ENCODE assay signal across 13 cellular contexts in the genomic region with DNA sequence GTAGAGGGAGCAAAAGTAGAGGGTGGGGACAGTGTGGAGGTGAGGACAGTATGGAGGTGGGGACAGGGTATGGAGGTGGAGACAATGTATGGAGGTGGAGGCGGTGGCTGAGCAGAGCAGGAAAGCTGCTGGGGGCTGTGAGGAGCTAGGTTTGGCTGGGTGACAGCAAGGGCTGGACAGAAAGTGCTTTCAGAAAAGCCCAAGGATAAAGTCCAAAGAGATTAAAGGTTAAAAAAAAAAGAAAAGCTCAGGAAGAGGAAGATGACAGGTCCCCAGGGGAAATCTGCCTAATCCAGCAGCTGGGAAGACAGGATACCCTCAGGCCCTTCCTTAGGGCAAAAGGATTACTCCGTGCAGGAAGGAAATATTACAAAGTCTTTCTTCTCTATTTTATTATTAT. TPM values are rescaled to one million over a fixed set of nuclear protein-coding genes. Genes with fewer than 3 reads are reported as not detected.
DNase-seq lines count a peak whose midpoint lies in the region; FAIRE-seq and TF ChIP-seq lines count a peak whose summit lies in the region.
"Had no signal": no experiment of that assay in that cellular context is flagged by ENCODE, and none has a peak within 500 bp of the region (broad histone marks: within the 10 kb centered on the region; RNA-seq: fewer than 3 reads in every experiment).

No MANE protein-coding gene starts in this region.

- no peaks in the 10 kb centered on the region for H3K9me3 Mint-ChIP-seq in activated naive CD4-positive, alpha-beta T cell treated with anti-CD3 and anti-CD28 coated beads, Interleukin-2, amount 50 U/mL, for 24 hours
- no peaks in the 10 kb centered on the region for H3K9me3 Mint-ChIP-seq in endothelial cell (ENCODE audit: unreplicated experiment)

- H3K27me3 ChIP-seq in small intestine (ENCODE audit: control insufficient read depth in 2 of 2, insufficient read depth in 2 of 2, low read length in 2 of 2) = no peaks in the 10 kb centered on the region
- H3K27me3 ChIP-seq: SJCRH30 had no signal

- H3K36me3 Mint-ChIP-seq in activated naive CD4-positive, alpha-beta T cell treated with anti-CD3 and anti-CD28 coated beads, Interleukin-2, amount 50 U/mL, for 24 hours = peaks cover 4% of the 10 kb centered on the region
- peaks cover 24% of the 10 kb centered on the region for H3K36me3 Mint-ChIP-seq in endothelial cell (ENCODE audit: low read depth, unreplicated experiment)

- WGBS in small intestine, 3 donors = 11 to 53% (median 30%) methylated on average over 2 of the region's 2 CpGs

- DNase-seq in activated naive CD4-positive, alpha-beta T cell (lab: John Stamatoyannopoulos, UW) = no peak
- peak; percentile 23 for DNase-seq in RPMI7951 (ENCODE audit: low read depth)
- DNase-seq in endothelial cell (ENCODE audit: low spot score) = no peak
- DNase-seq in small intestine = peak; percentile 85
- DNase-seq in SW 1271 (lab: John Stamatoyannopoulos, UW) = no peak
- DNase-seq in Kasumi-1 (lab: John Stamatoyannopoulos, UW) = no peak
- no peak for DNase-seq in CD1c-positive myeloid dendritic cell (ENCODE audit: extremely low spot score)
- DNase-seq: DMS79 treated with DMSO at 0.1 percent for 48 hours, mesenchymal stem cell, MV-4-11, SJCRH30 had no signal

- no peak overlapping the region for H3K27ac Mint-ChIP-seq in activated naive CD4-positive, alpha-beta T cell treated with anti-CD3 and anti-CD28 coated beads, Interleukin-2, amount 50 U/mL, for 24 hours
- H3K27ac Mint-ChIP-seq in endothelial cell (ENCODE audit: unreplicated experiment) = peak overlapping the region; percentile 69

- H3K27ac ChIP-seq in small intestine (ENCODE audit: low read depth in 1 of 2, low read length in 1 of 2) = peak overlapping the region in 1 of 2 donors; percentile 65
- H3K27ac ChIP-seq: SJCRH30 had no signal

- H3K9me3 ChIP-seq in small intestine (ENCODE audit: control insufficient read depth, low read depth) = no peaks in the 10 kb centered on the region
- H3K9me3 ChIP-seq: SJCRH30 had no signal

- no peak for TF ChIP-seq CTCF in endothelial cell (IDR thresholded peaks at IDR 0.05; ENCODE audit: unreplicated experiment)

- no peaks in the 10 kb centered on the region for H3K27me3 Mint-ChIP-seq in activated naive CD4-positive, alpha-beta T cell treated with anti-CD3 and anti-CD28 coated beads, Interleukin-2, amount 50 U/mL, for 24 hours
- peaks cover 4% of the 10 kb centered on the region for H3K27me3 Mint-ChIP-seq in endothelial cell (ENCODE audit: unreplicated experiment)

- H3K4me1 Mint-ChIP-seq in activated naive CD4-positive, alpha-beta T cell treated with anti-CD3 and anti-CD28 coated beads, Interleukin-2, amount 50 U/mL, for 24 hours = peaks cover 86% of the 10 kb centered on the region
- peaks cover 53% of the 10 kb centered on the region for H3K4me1 Mint-ChIP-seq in endothelial cell (ENCODE audit: unreplicated experiment)

- peak overlapping the region; percentile 30 for H3K4me3 Mint-ChIP-seq in activated naive CD4-positive, alpha-beta T cell treated with anti-CD3 and anti-CD28 coated beads, Interleukin-2, amount 50 U/mL, for 24 hours
- H3K4me3 Mint-ChIP-seq in endothelial cell (ENCODE audit: unreplicated experiment) = no peak overlapping the region

- H3K4me1 ChIP-seq in small intestine (ENCODE audit: control insufficient read depth in 2 of 2, insufficient read depth in 1 of 2, low read depth in 1 of 2, low read length in 1 of 2) = peaks cover 2 to 12% of the 10 kb centered on the region in 2 donors

- no peak overlapping the region for H3K4me3 ChIP-seq in small intestine (ENCODE audit: low read depth in 1 of 2, low read length in 2 of 2)
- H3K4me3 ChIP-seq: SJCRH30 had no signal

- no peak for FAIRE-seq in small intestine (lab: Jason Lieb, UNC)
- FAIRE-seq: HTR-8/SVneo had no signal

- no peaks in the 10 kb centered on the region for H3K36me3 ChIP-seq in small intestine (ENCODE audit: control insufficient read depth in 2 of 2, insufficient read depth in 2 of 2, low read length in 2 of 2)
- H3K36me3 ChIP-seq: SJCRH30 had no signal

RNA-seq across cellular contexts. Expression of gene PFKFB3, which starts 32.1 kb away (rescaled TPM):
- total RNA-seq in RPMI7951 (2014; rRNA removed; shearing (Covaris generic)) = 44.3 and 46.6 TPM in 2 replicates
- total RNA-seq in endothelial cell (ENCODE audit: unreplicated experiment) = 32.3 TPM
- 10 to 100 TPM; 10.1 to 28.4 (median 17.0) TPM for polyA plus RNA-seq in small intestine

Comparison
In these comparisons a context has a peak if more than half of its experiments do, and no peak if none do; other contexts are left out.
1. DNase-seq: peak in RPMI7951 (single experiment) and small intestine (single experiment); none in activated naive CD4-positive, alpha-beta T cell (0 of 4), endothelial cell (single experiment), SW 1271 (0 of 2), Kasumi-1 (0 of 2) and CD1c-positive myeloid dendritic cell (single experiment).